In the genomic region with DNA sequence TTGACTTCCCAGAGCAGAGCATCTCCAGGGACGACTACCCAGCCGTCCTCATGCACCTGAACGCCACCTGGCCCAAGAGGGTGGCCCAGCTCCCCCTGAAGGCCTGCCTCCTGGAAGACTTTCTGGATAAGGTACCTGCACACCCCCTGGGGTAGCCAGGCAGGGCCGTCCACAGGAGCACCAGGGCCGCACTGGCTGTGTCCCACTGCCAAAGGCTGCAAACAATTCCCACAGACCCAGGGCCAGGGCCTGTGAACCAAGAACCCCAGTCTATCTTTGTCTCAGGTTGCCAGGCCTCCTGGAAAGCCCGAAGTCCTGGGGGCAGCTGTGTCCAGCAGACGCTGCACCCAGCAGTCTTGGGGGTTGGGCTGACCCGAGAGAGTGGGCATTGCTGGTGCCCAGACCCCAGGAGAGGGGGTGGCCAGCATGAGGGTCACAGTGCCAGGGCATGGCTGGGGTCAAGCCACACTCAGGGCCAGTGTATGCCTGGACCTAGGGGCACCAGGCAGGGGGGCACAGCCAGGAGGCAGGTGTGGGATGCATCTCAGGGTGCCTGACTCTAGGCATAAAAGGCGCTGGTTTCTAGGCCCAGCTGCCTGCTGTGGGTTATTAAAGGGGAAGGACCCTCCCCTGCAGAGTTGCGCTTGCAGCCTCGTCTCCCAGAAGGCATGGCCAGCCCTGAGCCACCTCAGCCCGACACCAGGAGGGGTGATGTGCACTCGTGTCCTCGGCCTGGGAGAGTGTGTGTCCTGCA, we compare ENCODE assay signal across 1 cellular context.
TF ChIP-seq lines count a peak whose summit lies in the region.

No MANE protein-coding gene starts in this region.

TF ChIP-seq in HepG2, 621 proteins besides CTCF, POLR2A, EP300 and RAD21:
- TF ChIP-seq ZNF143 (CRISPR knock-in tag; IDR thresholded peaks at IDR 0.05) (no peak), EZH2 (conservative IDR thresholded peaks at IDR 0.05; ENCODE audit: low read depth, low read length) (0 out of 2 replicates have a peak, but pooled peaks have one; percentile 8)
- TF ChIP-seq, protein P1, sequence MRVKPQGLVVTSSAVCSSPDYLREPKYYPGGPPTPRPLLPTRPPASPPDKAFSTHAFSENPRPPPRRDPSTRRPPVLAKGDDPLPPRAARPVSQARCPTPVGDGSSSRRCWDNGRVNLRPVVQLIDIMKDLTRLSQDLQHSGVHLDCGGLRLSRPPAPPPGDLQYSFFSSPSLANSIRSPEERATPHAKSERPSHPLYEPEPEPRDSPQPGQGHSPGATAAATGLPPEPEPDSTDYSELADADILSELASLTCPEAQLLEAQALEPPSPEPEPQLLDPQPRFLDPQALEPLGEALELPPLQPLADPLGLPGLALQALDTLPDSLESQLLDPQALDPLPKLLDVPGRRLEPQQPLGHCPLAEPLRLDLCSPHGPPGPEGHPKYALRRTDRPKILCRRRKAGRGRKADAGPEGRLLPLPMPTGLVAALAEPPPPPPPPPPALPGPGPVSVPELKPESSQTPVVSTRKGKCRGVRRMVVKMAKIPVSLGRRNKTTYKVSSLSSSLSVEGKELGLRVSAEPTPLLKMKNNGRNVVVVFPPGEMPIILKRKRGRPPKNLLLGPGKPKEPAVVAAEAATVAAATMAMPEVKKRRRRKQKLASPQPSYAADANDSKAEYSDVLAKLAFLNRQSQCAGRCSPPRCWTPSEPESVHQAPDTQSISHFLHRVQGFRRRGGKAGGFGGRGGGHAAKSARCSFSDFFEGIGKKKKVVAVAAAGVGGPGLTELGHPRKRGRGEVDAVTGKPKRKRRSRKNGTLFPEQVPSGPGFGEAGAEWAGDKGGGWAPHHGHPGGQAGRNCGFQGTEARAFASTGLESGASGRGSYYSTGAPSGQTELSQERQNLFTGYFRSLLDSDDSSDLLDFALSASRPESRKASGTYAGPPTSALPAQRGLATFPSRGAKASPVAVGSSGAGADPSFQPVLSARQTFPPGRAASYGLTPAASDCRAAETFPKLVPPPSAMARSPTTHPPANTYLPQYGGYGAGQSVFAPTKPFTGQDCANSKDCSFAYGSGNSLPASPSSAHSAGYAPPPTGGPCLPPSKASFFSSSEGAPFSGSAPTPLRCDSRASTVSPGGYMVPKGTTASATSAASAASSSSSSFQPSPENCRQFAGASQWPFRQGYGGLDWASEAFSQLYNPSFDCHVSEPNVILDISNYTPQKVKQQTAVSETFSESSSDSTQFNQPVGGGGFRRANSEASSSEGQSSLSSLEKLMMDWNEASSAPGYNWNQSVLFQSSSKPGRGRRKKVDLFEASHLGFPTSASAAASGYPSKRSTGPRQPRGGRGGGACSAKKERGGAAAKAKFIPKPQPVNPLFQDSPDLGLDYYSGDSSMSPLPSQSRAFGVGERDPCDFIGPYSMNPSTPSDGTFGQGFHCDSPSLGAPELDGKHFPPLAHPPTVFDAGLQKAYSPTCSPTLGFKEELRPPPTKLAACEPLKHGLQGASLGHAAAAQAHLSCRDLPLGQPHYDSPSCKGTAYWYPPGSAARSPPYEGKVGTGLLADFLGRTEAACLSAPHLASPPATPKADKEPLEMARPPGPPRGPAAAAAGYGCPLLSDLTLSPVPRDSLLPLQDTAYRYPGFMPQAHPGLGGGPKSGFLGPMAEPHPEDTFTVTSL (CRISPR knock-in tag; IDR thresholded peaks at IDR 0.05; ENCODE audit: borderline replicate concordance) = no peak
TF ChIP-seq in HepG2: peak in this region for 1.
